Comparison of ENCODE assay signal across 25 cellular contexts in genomic region chr2:221097949-221098348, GRCh38.
"Had no signal": no experiment of that assay in that cellular context is flagged by ENCODE, and none has a peak within 500 bp of the region (broad histone marks: within the 10 kb centered on the region; RNA-seq: fewer than 3 reads in every experiment).

No MANE protein-coding gene starts in this region.

- DNase-seq: activated CD4-positive, alpha-beta T cell treated with anti-CD3 and anti-CD28 coated beads, Interleukin-2, amount 10 ng/mL, durations not matched to agents 7 days and 5 days; activated CD4-positive, alpha-beta T cell treated with anti-CD3 and anti-CD28 coated beads, Interleukin-2, amount 50 U/mL, for 48 hours; activated CD8-positive, alpha-beta T cell treated with anti-CD3 and anti-CD28 coated beads, Interleukin-2, amount 10 ng/mL, durations not matched to agents 7 days and 5 days; activated gamma-delta T cell treated with Interleukin-2 at 50 U/mL for 16 hours; activated naive CD4-positive, alpha-beta T cell treated with anti-CD3 and anti-CD28 coated beads for 36 hours; activated T-cell treated with anti-CD3 and anti-CD28 coated beads, Interleukin-2, amount 50 U/mL, for 4 hours; central memory CD4-positive, alpha-beta T cell; colonic mucosa; Karpas-422; NCI-H1105; NCI-H1417 treated with DMSO at 0.1 percent for 48 hours; NCI-H187 treated with DMSO at 0.1 percent for 48 hours; NCI-H2081 treated with DMSO at 0.1 percent for 48 hours; NCI-H524; Right ventricle myocardium superior; T-cell; T-helper 17 cell had no signal

- ATAC-seq: activated CD4-positive, CD25-positive, alpha-beta regulatory T cell treated with anti-CD3 and anti-CD28 coated beads, Interleukin-2, amount 50 U/mL, for 24 hours; activated CD8-positive, alpha-beta T cell treated with anti-CD3 and anti-CD28 coated beads, Interleukin-2, amount 10 ng/mL, durations not matched to agents 7 days and 5 days; activated T-cell treated with anti-CD3 and anti-CD28 coated beads, Interleukin-2, amount 50 U/mL, for 4 hours; T-cell; T-helper 17 cell; WTC11 had no signal

- H3K27me3 ChIP-seq: colonic mucosa had no signal

- H3K4me3 ChIP-seq: adrenal gland, colonic mucosa, SK-N-MC had no signal

- H3K9me3 ChIP-seq: adrenal gland, colonic mucosa had no signal

- H3K4me3 Mint-ChIP-seq: activated CD4-positive, alpha-beta T cell treated with anti-CD3 and anti-CD28 coated beads for 36 hours; activated CD4-positive, alpha-beta T cell treated with anti-CD3 and anti-CD28 coated beads, Interleukin-2, amount 10 ng/mL, durations not matched to agents 7 days and 5 days; activated CD8-positive, alpha-beta T cell treated with anti-CD3 and anti-CD28 coated beads, Interleukin-2, amount 10 ng/mL, durations not matched to agents 7 days and 5 days; activated naive CD4-positive, alpha-beta T cell treated with anti-CD3 and anti-CD28 coated beads for 36 hours; activated T-cell treated with anti-CD3 and anti-CD28 coated beads, Interleukin-2, amount 50 U/mL, for 4 hours; activated T-helper 1 cell treated with anti-CD3 and anti-CD28 coated beads, Interleukin-12 subunit alpha, Interleukin-12 subunit beta, Interleukin-2, Interleukin-4 antibody, amounts not matched to agents 30 ng/mL and 10 ng/mL and 1 ng/mL, durations not matched to agents 14 hours and 24 hours and 36 hours; brain; T-cell; T-helper 17 cell; WTC11 had no signal

- H3K4me1 ChIP-seq: adrenal gland, colonic mucosa had no signal

- H3K36me3 Mint-ChIP-seq: brain, T-cell, WTC11 had no signal

- H3K27ac ChIP-seq: adrenal gland, colonic mucosa, SK-N-MC had no signal

- H3K4me1 Mint-ChIP-seq: T-cell had no signal

- H3K36me3 ChIP-seq: adrenal gland, colonic mucosa had no signal

- H3K9me3 Mint-ChIP-seq: activated CD4-positive, alpha-beta T cell treated with anti-CD3 and anti-CD28 coated beads, Interleukin-2, amount 10 ng/mL, durations not matched to agents 7 days and 5 days; activated naive CD4-positive, alpha-beta T cell treated with anti-CD3 and anti-CD28 coated beads for 36 hours; activated T-cell treated with anti-CD3 and anti-CD28 coated beads, Interleukin-2, amount 50 U/mL, for 4 hours; activated T-helper 1 cell treated with anti-CD3 and anti-CD28 coated beads, Interleukin-12 subunit alpha, Interleukin-12 subunit beta, Interleukin-2, Interleukin-4 antibody, amounts not matched to agents 30 ng/mL and 10 ng/mL and 1 ng/mL, durations not matched to agents 14 hours and 24 hours and 36 hours; T-cell; WTC11 had no signal

- H3K27ac Mint-ChIP-seq: activated CD4-positive, alpha-beta T cell treated with anti-CD3 and anti-CD28 coated beads for 36 hours; activated CD4-positive, alpha-beta T cell treated with anti-CD3 and anti-CD28 coated beads, Interleukin-2, amount 10 ng/mL, durations not matched to agents 7 days and 5 days; activated CD8-positive, alpha-beta T cell treated with anti-CD3 and anti-CD28 coated beads, Interleukin-2, amount 10 ng/mL, durations not matched to agents 7 days and 5 days; activated naive CD4-positive, alpha-beta T cell treated with anti-CD3 and anti-CD28 coated beads for 36 hours; activated naive CD4-positive, alpha-beta T cell treated with anti-CD3 and anti-CD28 coated beads, Interleukin-2, amount 50 U/mL, for 72 hours; activated T-helper 1 cell treated with anti-CD3 and anti-CD28 coated beads, Interleukin-12 subunit alpha, Interleukin-12 subunit beta, Interleukin-2, Interleukin-4 antibody, amounts not matched to agents 30 ng/mL and 10 ng/mL and 1 ng/mL, durations not matched to agents 14 hours and 24 hours and 36 hours; T-cell; T-helper 17 cell; WTC11 had no signal

- H3K27me3 Mint-ChIP-seq: activated CD4-positive, alpha-beta T cell treated with anti-CD3 and anti-CD28 coated beads, Interleukin-2, amount 10 ng/mL, durations not matched to agents 7 days and 5 days; brain had no signal
